Comparison of ENCODE assay signal across 8 cellular contexts in genomic region chr1:70452164-70452939, GRCh38. TPM values are rescaled to one million over a fixed set of nuclear protein-coding genes. Genes with fewer than 3 reads are reported as not detected.
DNase-seq lines count a peak whose midpoint lies in the region; ATAC-seq, FAIRE-seq and TF ChIP-seq lines count a peak whose summit lies in the region.
"Not testable (repeated sequence)": the region's sequence is repeated elsewhere in the genome, so short reads cannot be mapped to it uniquely, and the experiment has no call there.

No MANE protein-coding gene starts in this region.

- not testable (repeated sequence) for H3K27ac ChIP-seq in OCI-LY7 (ENCODE audit: low read depth, low read length, poor library complexity, severe bottlenecking)

- not testable (repeated sequence) for H3K27me3 Mint-ChIP-seq in activated CD8-positive, alpha-beta T cell treated with anti-CD3 and anti-CD28 coated beads for 36 hours; activated T-helper 17 cell treated with anti-CD3 and anti-CD28 coated beads, Interleukin-2, amount 50 U/mL, for 72 hours; stimulated activated naive CD8-positive, alpha-beta T cell treated with anti-CD3 and anti-CD28 coated beads, Interleukin-15, Interleukin-2, amounts not matched to agents 100 ng/mL and 50 ng/mL, for 24 hours

- not testable (repeated sequence) for H4K20me1 ChIP-seq in OCI-LY7 (ENCODE audit: insufficient read depth, low read length)

- not testable (repeated sequence) for H3K4me1 ChIP-seq in OCI-LY7 (ENCODE audit: insufficient read depth, low read length, poor library complexity, severe bottlenecking)

- peak overlapping the region; percentile 80; the same call in 1 of the 2 replicates for H2AFZ ChIP-seq in OCI-LY7 (ENCODE audit: low read length)

- H3K36me3 Mint-ChIP-seq in activated CD8-positive, alpha-beta T cell treated with anti-CD3 and anti-CD28 coated beads for 36 hours (ENCODE audit: low read depth); activated T-helper 17 cell treated with anti-CD3 and anti-CD28 coated beads, Interleukin-2, amount 50 U/mL, for 72 hours (ENCODE audit: low read depth); stimulated activated naive CD8-positive, alpha-beta T cell treated with anti-CD3 and anti-CD28 coated beads, Interleukin-15, Interleukin-2, amounts not matched to agents 100 ng/mL and 50 ng/mL, for 24 hours (ENCODE audit: low read depth): not testable (repeated sequence)

- ATAC-seq in GM21717 (IDR thresholded peaks at IDR 0.05; ENCODE audit: unreplicated experiment) (peak; percentile 57), HG02884 (IDR thresholded peaks at IDR 0.05; ENCODE audit: unreplicated experiment) (peak; percentile 84)
- peak; percentile 30 for ATAC-seq in activated CD8-positive, alpha-beta T cell treated with anti-CD3 and anti-CD28 coated beads for 36 hours
- peak; percentile 88 for ATAC-seq in activated T-helper 17 cell treated with anti-CD3 and anti-CD28 coated beads, Interleukin-2, amount 50 U/mL, for 72 hours (replicated peaks)

- CTCF ChIA-PET in OCI-LY7 (lab: Charles Lee; ENCODE audit: unreplicated experiment); activated CD8-positive, alpha-beta T cell treated with anti-CD3 and anti-CD28 coated beads for 36 hours (lab: Charles Lee): not testable (repeated sequence)

- POLR2A ChIA-PET in OCI-LY7 (lab: Charles Lee), result interaction anchor here (1.5 kb wide), 1 partner anchor 15 kb away, joined by 4 read pairs; no protein-coding TSS in a partner anchor
- POLR2A ChIA-PET in activated CD8-positive, alpha-beta T cell treated with anti-CD3 and anti-CD28 coated beads for 36 hours (lab: Charles Lee), result not testable (repeated sequence)

- not testable (repeated sequence) for H3K36me3 ChIP-seq in OCI-LY7 (ENCODE audit: insufficient read depth, low read length); bronchial epithelial cell (ENCODE audit: control insufficient read depth, insufficient read depth, low read length)

- not testable (repeated sequence) for H3K9me3 ChIP-seq in OCI-LY7 (ENCODE audit: low read length)

- not testable (repeated sequence) for H3K4me3 Mint-ChIP-seq in activated CD8-positive, alpha-beta T cell treated with anti-CD3 and anti-CD28 coated beads for 36 hours; stimulated activated naive CD8-positive, alpha-beta T cell treated with anti-CD3 and anti-CD28 coated beads, Interleukin-15, Interleukin-2, amounts not matched to agents 100 ng/mL and 50 ng/mL, for 24 hours
- peak overlapping the region; percentile 13 for H3K4me3 Mint-ChIP-seq in activated T-helper 17 cell treated with anti-CD3 and anti-CD28 coated beads, Interleukin-2, amount 50 U/mL, for 72 hours

- not testable (repeated sequence) for H3K4me1 Mint-ChIP-seq in activated CD8-positive, alpha-beta T cell treated with anti-CD3 and anti-CD28 coated beads for 36 hours (ENCODE audit: low read depth); activated T-helper 17 cell treated with anti-CD3 and anti-CD28 coated beads, Interleukin-2, amount 50 U/mL, for 72 hours; stimulated activated naive CD8-positive, alpha-beta T cell treated with anti-CD3 and anti-CD28 coated beads, Interleukin-15, Interleukin-2, amounts not matched to agents 100 ng/mL and 50 ng/mL, for 24 hours (ENCODE audit: low read depth)

- not testable (repeated sequence) for H3K9me3 Mint-ChIP-seq in activated CD8-positive, alpha-beta T cell treated with anti-CD3 and anti-CD28 coated beads for 36 hours; activated T-helper 17 cell treated with anti-CD3 and anti-CD28 coated beads, Interleukin-2, amount 50 U/mL, for 72 hours; stimulated activated naive CD8-positive, alpha-beta T cell treated with anti-CD3 and anti-CD28 coated beads, Interleukin-15, Interleukin-2, amounts not matched to agents 100 ng/mL and 50 ng/mL, for 24 hours

- not testable (repeated sequence) for H3K4me2 ChIP-seq in OCI-LY7 (ENCODE audit: low read length)

- not testable (repeated sequence) for H3K27ac Mint-ChIP-seq in activated CD8-positive, alpha-beta T cell treated with anti-CD3 and anti-CD28 coated beads for 36 hours
- peak overlapping the region; percentile 89 for H3K27ac Mint-ChIP-seq in activated T-helper 17 cell treated with anti-CD3 and anti-CD28 coated beads, Interleukin-2, amount 50 U/mL, for 72 hours
- peak overlapping the region; percentile 55 for H3K27ac Mint-ChIP-seq in stimulated activated naive CD8-positive, alpha-beta T cell treated with anti-CD3 and anti-CD28 coated beads, Interleukin-15, Interleukin-2, amounts not matched to agents 100 ng/mL and 50 ng/mL, for 24 hours

- not testable (repeated sequence) for BruUV-seq in OCI-LY7 (replicated peaks; lab: Mats Ljungman, UMichigan)

- not testable (repeated sequence) for H3K79me2 ChIP-seq in OCI-LY7 (ENCODE audit: insufficient read depth, low read depth, low read length)

- not testable (repeated sequence) for H3K4me3 ChIP-seq in OCI-LY7 (ENCODE audit: low read depth, low read length, poor library complexity, severe bottlenecking); bronchial epithelial cell (ENCODE audit: low read depth, low read length)

- H3K27me3 ChIP-seq in bronchial epithelial cell (ENCODE audit: control insufficient read depth, insufficient read depth, low read length), result not testable (repeated sequence)

- DNase-seq in OCI-LY7 (ENCODE audit: low spot score); bronchial epithelial cell (ENCODE audit: low read depth): not testable (repeated sequence)
- DNase-seq in activated CD8-positive, alpha-beta T cell treated with anti-CD3 and anti-CD28 coated beads for 36 hours, result peak; percentile 30
- DNase-seq in stimulated activated CD4-positive, alpha-beta T cell treated with anti-CD3 and anti-CD28 coated beads, Interleukin-4, amount 100 ng/mL, for 24 hours, result peak; percentile 27

- not testable (repeated sequence) for H3K9me2 ChIP-seq in OCI-LY7 (ENCODE audit: insufficient read depth, low read length)

- intact Hi-C loops in OCI-LY7 (cut with micrococcal nuclease; ENCODE audit: unreplicated experiment); activated CD8-positive, alpha-beta T cell treated with anti-CD3 and anti-CD28 coated beads for 36 hours (cut with micrococcal nuclease): not testable (repeated sequence)

- not testable (repeated sequence) for TF ChIP-seq CTCF in OCI-LY7 (conservative IDR thresholded peaks at IDR 0.05; ENCODE audit: low read length); activated CD8-positive, alpha-beta T cell treated with anti-CD3 and anti-CD28 coated beads for 36 hours (IDR thresholded peaks at IDR 0.05); bronchial epithelial cell (IDR thresholded peaks at IDR 0.05; ENCODE audit: insufficient read depth, low read length, severe bottlenecking)

- peak; percentile 68 for FAIRE-seq in bronchial epithelial cell (lab: Jason Lieb, UNC)

RNA-seq across cellular contexts. Expression of gene CTH, which starts 41.3 kb away (rescaled TPM):
- total RNA-seq in OCI-LY7 (2014; rRNA removed; shearing (Covaris generic)), result 6.3 and 9.7 TPM in 2 replicates
- total RNA-seq in OCI-LY7 (2022) (14.4 and 16.8 TPM in 2 replicates), bronchial epithelial cell (11.6 and 14.2 TPM in 2 replicates)
- total RNA-seq in activated CD8-positive, alpha-beta T cell treated with anti-CD3 and anti-CD28 coated beads for 36 hours, result 10 to 100 TPM; 34.5 to 35.0 TPM
- 1 to 10 TPM; 6.0 to 8.5 TPM for total RNA-seq in activated T-helper 17 cell treated with anti-CD3 and anti-CD28 coated beads, Interleukin-2, amount 50 U/mL, for 72 hours

Comparison
In these comparisons a context has a peak if more than half of its experiments do, and no peak if none do; other contexts are left out.
1. ATAC-seq: peak in every context shown above with its lines; median percentile 88 in activated T-helper 17 cell treated with anti-CD3 and anti-CD28 coated beads, Interleukin-2, amount 50 U/mL, for 72 hours; 84 in HG02884; 57 in GM21717; 30 in activated CD8-positive, alpha-beta T cell treated with anti-CD3 and anti-CD28 coated beads for 36 hours.